Comparison of ENCODE assay signal across 15 cellular contexts in the genomic region with DNA sequence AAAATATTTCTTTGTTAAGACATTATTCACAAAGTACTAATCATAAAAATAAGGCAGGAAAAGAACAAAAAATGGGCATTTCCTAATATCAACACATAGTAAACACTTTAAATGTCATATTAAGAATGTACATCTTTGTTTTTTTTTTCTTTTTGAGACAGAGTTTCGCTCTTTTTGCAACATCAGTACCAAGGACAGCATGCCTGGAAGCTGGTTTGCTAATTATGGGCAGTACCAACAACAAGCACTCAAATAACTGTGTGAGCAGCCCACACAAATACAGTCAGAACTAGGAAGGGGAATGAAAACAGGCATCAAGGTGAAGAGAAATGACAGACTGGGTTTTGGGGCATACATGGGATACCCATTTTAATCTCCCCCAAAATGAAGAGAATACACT.
DNase-seq lines count a peak whose midpoint lies in the region; ATAC-seq and TF ChIP-seq lines count a peak whose summit lies in the region.
"Had no signal": no experiment of that assay in that cellular context is flagged by ENCODE, and none has a peak within 500 bp of the region (broad histone marks: within the 10 kb centered on the region; RNA-seq: fewer than 3 reads in every experiment).

No MANE protein-coding gene starts in this region.

- no peaks in the 10 kb centered on the region for H3K79me2 ChIP-seq in SK-N-SH (ENCODE audit: insufficient read depth)

- WGBS in SK-N-SH (ENCODE audit: low lambda C conversion rate), result 17% methylated on average over 1 of the region's 1 CpG
- 67 to 82% methylated on average over 1 of the region's 1 CpG for WGBS in gastroesophageal sphincter (ENCODE audit: low coverage in 1 of 2), 2 donors

- H3K27me3 ChIP-seq in SK-N-SH (ENCODE audit: insufficient read depth) (no peaks in the 10 kb centered on the region), gastroesophageal sphincter (no peaks in the 10 kb centered on the region)
- H3K27me3 ChIP-seq: BE2C had no signal

- TF ChIP-seq RAD21 in SK-N-SH (IDR thresholded peaks at IDR 0.05; ENCODE audit: low read length), result no peak

- POLR2A ChIA-PET in SK-N-SH (lab: Yijun Ruan, JAX) (no interaction called here), HEK293 (lab: Yijun Ruan, JAX) (no interaction called here)

- H3K4me1 ChIP-seq in SK-N-SH (ENCODE audit: control insufficient read depth in 1 of 2, insufficient read depth in 2 of 2, low read depth in 1 of 2, low read length in 1 of 2) (no peaks in the 10 kb centered on the region), HEK293 (ENCODE audit: control insufficient read depth, insufficient read depth, low read length) (no peaks in the 10 kb centered on the region), gastroesophageal sphincter (no peaks in the 10 kb centered on the region)
- H3K4me1 ChIP-seq: BE2C had no signal

- TF ChIP-seq EP300 in SK-N-SH (IDR thresholded peaks at IDR 0.05; ENCODE audit: borderline replicate concordance in 1 of 2, low read depth in 1 of 2, low read length in 1 of 2) (no peak), gastroesophageal sphincter (IDR thresholded peaks at IDR 0.05) (no peak)

- no peaks in the 10 kb centered on the region for H4K20me1 ChIP-seq in SK-N-SH (ENCODE audit: insufficient read depth)

- no peak for TF ChIP-seq CTCF in SK-N-SH (IDR thresholded peaks at IDR 0.05)
- TF ChIP-seq CTCF in HEK293 (tag by site-specific recombination; IDR thresholded peaks at IDR 0.05), result no peak
- no peak for TF ChIP-seq CTCF in gastroesophageal sphincter (IDR thresholded peaks at IDR 0.05)

- H3K9me2 ChIP-seq in SK-N-SH, result 0 out of 2 replicates have a peak, but pooled peaks cover 3% of the 10 kb centered on the region

- H3K36me3 ChIP-seq in SK-N-SH (replicated peaks in 1 of 2; ENCODE audit: control insufficient read depth in 1 of 2, insufficient read depth in 2 of 2, low read length in 1 of 2) (no peaks in the 10 kb centered on the region), HEK293 (ENCODE audit: control insufficient read depth in 2 of 2, insufficient read depth in 1 of 2, low read length in 2 of 2) (no peaks in the 10 kb centered on the region), gastroesophageal sphincter (no peaks in the 10 kb centered on the region)
- H3K36me3 ChIP-seq: BE2C had no signal

- no peak overlapping the region for H2AFZ ChIP-seq in SK-N-SH (ENCODE audit: low read depth)

- H3K4me3 ChIP-seq in SK-N-SH (ENCODE audit: low read depth in 2 of 2, low read length in 1 of 2), result no peak overlapping the region
- no peak overlapping the region for H3K4me3 ChIP-seq in HEK293 (ENCODE audit: low read depth, low read length)
- H3K4me3 ChIP-seq in gastroesophageal sphincter, result no peak overlapping the region

- ATAC-seq in SK-N-SH treated with all-trans-retinoic acid at 6 μM for 48 hours (no peak), GM19463 (IDR thresholded peaks at IDR 0.05; ENCODE audit: unreplicated experiment) (no peak), gastroesophageal sphincter (no peak)
- ATAC-seq: HepG2 had no signal

- H3F3A ChIP-seq in SK-N-SH (replicated peaks; ENCODE audit: insufficient read depth), result no peaks in the 10 kb centered on the region

- H3K9me3 ChIP-seq in SK-N-SH (no peaks in the 10 kb centered on the region), HEK293 (ENCODE audit: control insufficient read depth, insufficient read depth, low read depth, low read length) (no peaks in the 10 kb centered on the region), gastroesophageal sphincter (peaks cover 0 to 4% (median 0%) of the 10 kb centered on the region in 3 donors)
- H3K9me3 ChIP-seq: BE2C had no signal

- TF ChIP-seq POLR2A in gastroesophageal sphincter (IDR thresholded peaks at IDR 0.05), result no peak

- CTCF ChIA-PET in SK-N-SH (lab: Yijun Ruan, JAX) (no interaction called here), HEK293 (lab: Yijun Ruan, JAX) (no interaction called here)

- H3K4me2 ChIP-seq in SK-N-SH, result no peak overlapping the region

- H3K9ac ChIP-seq in SK-N-SH, result no peak overlapping the region

- DNase-seq in SK-N-SH (no peak), astrocyte of the hippocampus (ENCODE audit: low read depth, low spot score) (peak; percentile 17), DMS53 treated with DMSO at 0.1 percent for 48 hours (lab: John Stamatoyannopoulos, UW; ENCODE audit: unreplicated experiment) (no peak)
- DNase-seq: BE2C; CD4-positive, alpha-beta memory T cell; DMS153; DND-41; GDM1; H7 had no signal

- H3K27ac ChIP-seq in SK-N-SH (ENCODE audit: low read depth in 2 of 2, low read length in 1 of 2), result no peak overlapping the region
- no peak overlapping the region for H3K27ac ChIP-seq in HEK293 (ENCODE audit: extremely low read depth, low read depth, low read length)
- no peak overlapping the region for H3K27ac ChIP-seq in gastroesophageal sphincter
- H3K27ac ChIP-seq: C4-2B had no signal

TF ChIP-seq in SK-N-SH, 30 proteins besides CTCF, POLR2A, EP300 and RAD21 (continues in another document):
- TF ChIP-seq JUND (IDR thresholded peaks at IDR 0.05), result no peak

TF ChIP-seq in SK-N-SH treated with all-trans-retinoic acid at 6 μM for 48 hours, 23 proteins besides CTCF, POLR2A, EP300 and RAD21:
- TF ChIP-seq TCF4 (CRISPR knock-in tag; IDR thresholded peaks at IDR 0.05; ENCODE audit: borderline replicate concordance), result no peak
- TF ChIP-seq, protein P1, sequence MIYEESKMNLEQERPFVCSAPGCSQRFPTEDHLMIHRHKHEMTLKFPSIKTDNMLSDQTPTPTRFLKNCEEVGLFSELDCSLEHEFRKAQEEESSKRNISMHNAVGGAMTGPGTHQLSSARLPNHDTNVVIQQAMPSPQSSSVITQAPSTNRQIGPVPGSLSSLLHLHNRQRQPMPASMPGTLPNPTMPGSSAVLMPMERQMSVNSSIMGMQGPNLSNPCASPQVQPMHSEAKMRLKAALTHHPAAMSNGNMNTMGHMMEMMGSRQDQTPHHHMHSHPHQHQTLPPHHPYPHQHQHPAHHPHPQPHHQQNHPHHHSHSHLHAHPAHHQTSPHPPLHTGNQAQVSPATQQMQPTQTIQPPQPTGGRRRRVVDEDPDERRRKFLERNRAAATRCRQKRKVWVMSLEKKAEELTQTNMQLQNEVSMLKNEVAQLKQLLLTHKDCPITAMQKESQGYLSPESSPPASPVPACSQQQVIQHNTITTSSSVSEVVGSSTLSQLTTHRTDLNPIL (CRISPR knock-in tag; IDR thresholded peaks at IDR 0.05; ENCODE audit: low read depth), result no peak
TF ChIP-seq in SK-N-SH treated with all-trans-retinoic acid at 6 μM for 48 hours: peak in this region for 0.

TF ChIP-seq in HEK293, 187 proteins besides CTCF, POLR2A, EP300 and RAD21:
- TF ChIP-seq ZNF433 (tag by site-specific recombination; IDR thresholded peaks at IDR 0.05; ENCODE audit: low read depth), result no peak
- TF ChIP-seq, protein P2, sequence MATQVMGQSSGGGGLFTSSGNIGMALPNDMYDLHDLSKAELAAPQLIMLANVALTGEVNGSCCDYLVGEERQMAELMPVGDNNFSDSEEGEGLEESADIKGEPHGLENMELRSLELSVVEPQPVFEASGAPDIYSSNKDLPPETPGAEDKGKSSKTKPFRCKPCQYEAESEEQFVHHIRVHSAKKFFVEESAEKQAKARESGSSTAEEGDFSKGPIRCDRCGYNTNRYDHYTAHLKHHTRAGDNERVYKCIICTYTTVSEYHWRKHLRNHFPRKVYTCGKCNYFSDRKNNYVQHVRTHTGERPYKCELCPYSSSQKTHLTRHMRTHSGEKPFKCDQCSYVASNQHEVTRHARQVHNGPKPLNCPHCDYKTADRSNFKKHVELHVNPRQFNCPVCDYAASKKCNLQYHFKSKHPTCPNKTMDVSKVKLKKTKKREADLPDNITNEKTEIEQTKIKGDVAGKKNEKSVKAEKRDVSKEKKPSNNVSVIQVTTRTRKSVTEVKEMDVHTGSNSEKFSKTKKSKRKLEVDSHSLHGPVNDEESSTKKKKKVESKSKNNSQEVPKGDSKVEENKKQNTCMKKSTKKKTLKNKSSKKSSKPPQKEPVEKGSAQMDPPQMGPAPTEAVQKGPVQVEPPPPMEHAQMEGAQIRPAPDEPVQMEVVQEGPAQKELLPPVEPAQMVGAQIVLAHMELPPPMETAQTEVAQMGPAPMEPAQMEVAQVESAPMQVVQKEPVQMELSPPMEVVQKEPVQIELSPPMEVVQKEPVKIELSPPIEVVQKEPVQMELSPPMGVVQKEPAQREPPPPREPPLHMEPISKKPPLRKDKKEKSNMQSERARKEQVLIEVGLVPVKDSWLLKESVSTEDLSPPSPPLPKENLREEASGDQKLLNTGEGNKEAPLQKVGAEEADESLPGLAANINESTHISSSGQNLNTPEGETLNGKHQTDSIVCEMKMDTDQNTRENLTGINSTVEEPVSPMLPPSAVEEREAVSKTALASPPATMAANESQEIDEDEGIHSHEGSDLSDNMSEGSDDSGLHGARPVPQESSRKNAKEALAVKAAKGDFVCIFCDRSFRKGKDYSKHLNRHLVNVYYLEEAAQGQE (tag by site-specific recombination; IDR thresholded peaks at IDR 0.05), result peak; percentile 53; the same call in 1 of the 2 replicates
